6 cellular contexts compared by ENCODE assay signal in the genomic region with DNA sequence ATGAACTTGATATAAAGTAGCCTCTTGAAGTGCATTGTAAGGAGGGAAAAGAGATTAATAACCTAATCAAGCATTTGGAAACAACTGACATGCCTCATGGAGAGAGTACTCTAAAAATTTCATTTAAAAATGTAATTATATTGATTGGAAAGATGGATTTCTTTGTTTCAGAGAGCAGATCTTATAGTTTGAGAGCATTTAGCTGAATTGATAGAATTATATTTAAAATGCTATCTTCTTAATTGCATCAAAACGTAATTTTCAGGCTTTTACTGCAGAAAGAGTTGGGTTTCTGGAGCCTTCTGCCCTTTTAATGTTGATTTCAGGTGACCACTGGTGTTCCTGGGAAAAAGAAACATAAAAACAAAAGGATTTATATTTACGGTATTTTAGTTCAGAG.
"Had no signal": no experiment of that assay in that cellular context is flagged by ENCODE, and none has a peak within 500 bp of the region (broad histone marks: within the 10 kb centered on the region; RNA-seq: fewer than 3 reads in every experiment).

No MANE protein-coding gene starts in this region.

- H3K4me3 ChIP-seq: K562 had no signal

- ATAC-seq: HepG2, K562 had no signal

- DNase-seq: IMR-90, KBM-7 had no signal

- H3K27ac ChIP-seq: HL-60 had no signal

- H3K27ac Mint-ChIP-seq: IgD-negative memory B cell had no signal
